3 cellular contexts compared by ENCODE assay signal in genomic region chr6:11648889-11649288, GRCh38.
TF ChIP-seq lines count a peak whose summit lies in the region.

No MANE protein-coding gene starts in this region.

TF ChIP-seq in GM23338, 12 proteins besides CTCF, POLR2A, EP300 and RAD21 (continues in another document):
- TF ChIP-seq NANOG (IDR thresholded peaks at IDR 0.05; ENCODE audit: borderline replicate concordance), result no peak
- TF ChIP-seq REST (IDR thresholded peaks at IDR 0.05; ENCODE audit: unreplicated experiment), result no peak
- TF ChIP-seq ZNF331 (CRISPR knock-in tag; IDR thresholded peaks at IDR 0.05; ENCODE audit: low read depth), result no peak
- TF ChIP-seq JUNB (IDR thresholded peaks at IDR 0.05; ENCODE audit: unreplicated experiment), result no peak
- TF ChIP-seq EZH2phosphoT487 (IDR thresholded peaks at IDR 0.05; ENCODE audit: unreplicated experiment), result no peak

TF ChIP-seq in IMR-90, 13 proteins besides CTCF, POLR2A, EP300 and RAD21:
- TF ChIP-seq MXI1 (IDR thresholded peaks at IDR 0.05; ENCODE audit: borderline replicate concordance, low read depth, low read length) (no peak), SMC3 (IDR thresholded peaks at IDR 0.05; ENCODE audit: low read depth, low read length) (no peak), RCOR1 (IDR thresholded peaks at IDR 0.05; ENCODE audit: insufficient replicate concordance, low read length) (no peak), ELK1 (IDR thresholded peaks at IDR 0.05; ENCODE audit: borderline replicate concordance, low read depth, low read length) (no peak), NFE2L2 (IDR thresholded peaks at IDR 0.05; ENCODE audit: low read depth, low read length) (no peak), USF2 (IDR thresholded peaks at IDR 0.05; ENCODE audit: low read depth, low read length) (no peak), BHLHE40 (IDR thresholded peaks at IDR 0.05; ENCODE audit: low read depth, low read length) (no peak), CHD1 (IDR thresholded peaks at IDR 0.05; ENCODE audit: low read depth, low read length) (no peak), MAFK (IDR thresholded peaks at IDR 0.05; ENCODE audit: low read depth, low read length) (no peak), MAZ (IDR thresholded peaks at IDR 0.05; ENCODE audit: borderline replicate concordance, low read depth, low read length) (no peak)

TF ChIP-seq in endothelial cell of umbilical vein, 7 proteins besides CTCF, POLR2A, EP300 and RAD21:
- TF ChIP-seq JUN (IDR thresholded peaks at IDR 0.05; ENCODE audit: borderline replicate concordance, insufficient read depth, insufficient read length, low read depth) (no peak), FOS (IDR thresholded peaks at IDR 0.05; ENCODE audit: borderline replicate concordance, insufficient read depth, low read length) (no peak), POLR2AphosphoS5 (IDR thresholded peaks at IDR 0.05; ENCODE audit: insufficient read depth, low read depth, low read length) (no peak), GATA2 (IDR thresholded peaks at IDR 0.05; ENCODE audit: insufficient read depth, insufficient read length, low read depth, low read length) (no peak), MAX (IDR thresholded peaks at IDR 0.05; ENCODE audit: insufficient read depth, insufficient read length) (no peak), MYC (IDR thresholded peaks at IDR 0.05; ENCODE audit: low read depth, low read length) (no peak), EZH2 (IDR thresholded peaks at IDR 0.05; ENCODE audit: borderline replicate concordance, low read depth, low read length, severe bottlenecking) (no peak)
